9 cellular contexts compared by ENCODE assay signal in genomic region chr19:661427-662196, GRCh38. TPM values are rescaled to one million over a fixed set of nuclear protein-coding genes. Genes with fewer than 3 reads are reported as not detected.
A peak's percentile ranks its signal among the peaks of the same experiment; 100 is the strongest.
DNase-seq lines count a peak whose midpoint lies in the region; ATAC-seq and TF ChIP-seq lines count a peak whose summit lies in the region.
"Had no signal": no experiment of that assay in that cellular context is flagged by ENCODE, and none has a peak within 500 bp of the region (broad histone marks: within the 10 kb centered on the region; RNA-seq: fewer than 3 reads in every experiment).

No MANE protein-coding gene starts in this region.

- peaks cover 56% of the 10 kb centered on the region for H3K36me3 ChIP-seq in SJSA1
- H3K36me3 ChIP-seq in adrenal gland (replicated peaks in 1 of 2): peaks cover 0 to 4% of the 10 kb centered on the region in 2 donors

- ATAC-seq in GM21423 (IDR thresholded peaks at IDR 0.05; ENCODE audit: unreplicated experiment): peak; percentile 25
- peak; percentile 56 for ATAC-seq in left colon
- ATAC-seq in GM21717 (IDR thresholded peaks at IDR 0.05; ENCODE audit: unreplicated experiment): no peak

- peaks cover 3% of the 10 kb centered on the region; the same call in 1 of the 2 replicates for H3K9me3 ChIP-seq in SJSA1 (replicated peaks)
- no peaks in the 10 kb centered on the region for H3K9me3 ChIP-seq in adrenal gland (replicated peaks in 1 of 3)

- no peak for DNase-seq in SJSA1 (ENCODE audit: low read depth in 1 of 2, low spot score in 2 of 2)
- peak in 3 of 7 donors; percentile 54 to 56 (median 54) for DNase-seq in adrenal gland
- DNase-seq in left colon: peak in 1 of 2 donors; percentile 66
- DNase-seq in stimulated activated CD8-positive, alpha-beta memory T cell treated with anti-CD3 and anti-CD28 coated beads, Interleukin-15, amount 100 ng/mL, for 48 hours (ENCODE audit: low read depth in 2 of 2): peak; percentile 47 to 65
- DNase-seq in middle frontal gyrus (ENCODE audit: extremely low spot score, low spot score): no peak
- DNase-seq in kidney glomerular epithelial cell (lab: John Stamatoyannopoulos, UW): no peak

- intact Hi-C loops in adrenal gland (cut with DNase I) (no loop called here), left colon (cut with DNase I, micrococcal nuclease) (no loop called here)

- WGBS in adrenal gland, 4 donors: 7 to 15% (median 10%) methylated on average over 25 to 31 of the region's 31 CpGs

- TF ChIP-seq CTCF in adrenal gland (IDR thresholded peaks at IDR 0.05): no peak

- H3K4me3 ChIP-seq in SJSA1 (peak overlapping the region; percentile 100), adrenal gland (peak overlapping the region in 2 of 4 donors; percentile 92 to 94)

- peak overlapping the region; percentile 81 for H3K27ac ChIP-seq in SJSA1
- peak overlapping the region; percentile 37 to 97 (median 89) for H3K27ac ChIP-seq in adrenal gland

- H3K27me3 ChIP-seq in SJSA1 (replicated peaks): no peaks in the 10 kb centered on the region
- H3K27me3 ChIP-seq in adrenal gland: no peaks in the 10 kb centered on the region

- no peak for TF ChIP-seq POLR2A in adrenal gland (IDR thresholded peaks at IDR 0.05)

- H3K4me1 ChIP-seq in SJSA1 (replicated peaks) (peaks cover 31% of the 10 kb centered on the region), adrenal gland (replicated peaks in 1 of 2) (peaks cover 33 to 70% of the 10 kb centered on the region in 2 donors)

RNA-seq across cellular contexts. Expression of gene RNF126, which starts 1.4 kb away (rescaled TPM):
- total RNA-seq in SJSA1 (2014; rRNA removed; shearing (Covaris generic)): 55.9 and 79.3 TPM in 2 replicates
- total RNA-seq in adrenal gland: 10 to 100 TPM; 28.4 to 76.4 (median 43.1) TPM
- polyA plus RNA-seq in adrenal gland: 10 to 100 TPM in 2 of 3 donors, 1 to 10 TPM in 1; 9.3 to 53.5 (median 51.6) TPM
- 10 to 100 TPM; 60.1 to 73.1 TPM for total RNA-seq in left colon

RNA-seq across cellular contexts. Expression of gene FSTL3, which starts 14.6 kb away (rescaled TPM):
- total RNA-seq in SJSA1 (2014; rRNA removed; shearing (Covaris generic)): 317 and 364 TPM in 2 replicates
- 100 to 1,000 TPM in 7 of 8 donors, 10 to 100 TPM in 1; 87.4 to 464 (median 176) TPM for total RNA-seq in adrenal gland
- polyA plus RNA-seq in adrenal gland: 100 to 1,000 TPM; 119 to 405 (median 225) TPM
- total RNA-seq in left colon: 1 to 10 TPM; 4.9 to 8.7 TPM

RNA-seq across cellular contexts. Expression of gene FGF22, which starts 21.9 kb away (rescaled TPM):
- total RNA-seq in SJSA1 (2014; rRNA removed; shearing (Covaris generic)): 0.13 TPM in 1 of 2 replicates, not detected in the other
- total RNA-seq in adrenal gland (under 1 TPM in 4 of 8 donors, not detected in 4; 0.14 to 0.32 (median 0.29) TPM), left colon (not detected)
- 1 to 10 TPM in 1 of 3 donors, under 1 TPM in 1, not detected in 1; 0.51 to 1.2 TPM for polyA plus RNA-seq in adrenal gland

RNA-seq across cellular contexts. Expression of gene POLRMT, which starts 28.3 kb away (rescaled TPM):
- 44.2 and 44.7 TPM in 2 replicates for total RNA-seq in SJSA1 (2014; rRNA removed; shearing (Covaris generic))
- total RNA-seq in adrenal gland: 10 to 100 TPM; 26.3 to 61.4 (median 40.6) TPM
- polyA plus RNA-seq in adrenal gland: 100 to 1,000 TPM in 2 of 3 donors, 10 to 100 TPM in 1; 42.7 to 371 (median 178) TPM
- total RNA-seq in left colon: 10 to 100 TPM; 52.7 to 64.6 TPM

RNA-seq across cellular contexts. Expression of gene PRSS57, which starts 33.6 kb away (rescaled TPM):
- not detected in 2 replicates for total RNA-seq in SJSA1 (2014; rRNA removed; shearing (Covaris generic))
- under 1 TPM in 1 of 8 donors, not detected in 7; 0.51 TPM for total RNA-seq in adrenal gland
- under 1 TPM in 1 of 3 donors, not detected in 2; 0.13 TPM for polyA plus RNA-seq in adrenal gland
- not detected for total RNA-seq in left colon
- total RNA-seq: glomerular endothelial cell had no signal

Comparison
In these comparisons a context has a peak if more than half of its experiments do, and no peak if none do; other contexts are left out.
1. DNase-seq: peak in stimulated activated CD8-positive, alpha-beta memory T cell treated with anti-CD3 and anti-CD28 coated beads, Interleukin-15, amount 100 ng/mL, for 48 hours (2 of 2); none in SJSA1 (0 of 2), middle frontal gyrus (single experiment) and kidney glomerular epithelial cell (single experiment).
2. RNA of gene FSTL3, which starts 14.6 kb away (total RNA-seq): 317 to 364 TPM in SJSA1 and 87.4 to 464 TPM in adrenal gland; 4.9 to 8.7 TPM in left colon; every median in the first group is over 4 times any median in the second.